15 cellular contexts compared by ENCODE assay signal in genomic region chr14:74973905-74974363, GRCh38. TPM values are rescaled to one million over a fixed set of nuclear protein-coding genes. Genes with fewer than 3 reads are reported as not detected.
A peak's percentile ranks its signal among the peaks of the same experiment; 100 is the strongest.
DNase-seq lines count a peak whose midpoint lies in the region; ATAC-seq, FAIRE-seq and TF ChIP-seq lines count a peak whose summit lies in the region.
"Had no signal": no experiment of that assay in that cellular context is flagged by ENCODE, and none has a peak within 500 bp of the region (broad histone marks: within the 10 kb centered on the region; RNA-seq: fewer than 3 reads in every experiment).

No MANE protein-coding gene starts in this region.

- H4K8ac ChIP-seq in H1 (ENCODE audit: extremely low read depth, insufficient read depth, low read length) = no peak overlapping the region; the same call in 1 of the 2 replicates

- no peak overlapping the region for H3K23ac ChIP-seq in H1 (ENCODE audit: insufficient read length)

- no peak overlapping the region for H2AK5ac ChIP-seq in H1 (ENCODE audit: low read depth, low read length)

- no peaks in the 10 kb centered on the region for H3K9me3 Mint-ChIP-seq in neural crest cell
- H3K9me3 Mint-ChIP-seq: nephron progenitor cell had no signal

- H4K91ac ChIP-seq in H1 (replicated peaks; ENCODE audit: insufficient read length, low read length) = no peak overlapping the region

- no peaks in the 10 kb centered on the region for H3K79me2 ChIP-seq in H1 (ENCODE audit: control insufficient read depth in 1 of 2, insufficient read depth in 2 of 2, low read length in 2 of 2)

- no peak overlapping the region for H4K5ac ChIP-seq in H1 (ENCODE audit: insufficient read length, low read depth, low read length)

- H3K4ac ChIP-seq in H1 (replicated peaks; ENCODE audit: insufficient read length, low read depth, low read length) = no peak overlapping the region

- no peaks in the 10 kb centered on the region for H4K20me1 ChIP-seq in BLaER1 treated with 17β-estradiol and CSF1 and Interleukin-3, amounts not matched to agents 10 nM and 100 nM
- H4K20me1 ChIP-seq in H1 (replicated peaks in 1 of 2; ENCODE audit: control insufficient read depth in 1 of 2, insufficient read depth in 2 of 2, low read length in 2 of 2) = no peaks in the 10 kb centered on the region

- ATAC-seq in upper lobe of left lung (ENCODE audit: low FRiP score in 2 of 2) = no peak

- H3K4me3 ChIP-seq in BLaER1 treated with 17β-estradiol and CSF1 and Interleukin-3, amounts not matched to agents 10 nM and 100 nM = no peak overlapping the region
- no peak overlapping the region for H3K4me3 ChIP-seq in H1 (ENCODE audit: extremely low read depth in 1 of 4, insufficient read depth in 2 of 4, low read depth in 3 of 4, low read length in 4 of 4)
- no peak overlapping the region for H3K4me3 ChIP-seq in upper lobe of left lung
- H3K4me3 ChIP-seq: ascending aorta had no signal

- no peaks in the 10 kb centered on the region for H3K36me3 Mint-ChIP-seq in neural crest cell (ENCODE audit: low read depth)

- no peaks in the 10 kb centered on the region for H3K36me3 ChIP-seq in BLaER1 treated with 17β-estradiol and CSF1 and Interleukin-3, amounts not matched to agents 10 nM and 100 nM
- H3K36me3 ChIP-seq in H1 (ENCODE audit: control insufficient read depth in 2 of 4, insufficient read depth in 4 of 4, low read length in 3 of 4) (no peaks in the 10 kb centered on the region), upper lobe of left lung (no peaks in the 10 kb centered on the region)
- H3K36me3 ChIP-seq: ascending aorta had no signal

- H3K18ac ChIP-seq in H1 (ENCODE audit: extremely low read depth, low read length) = no peak overlapping the region

- H3K27ac Mint-ChIP-seq in neural crest cell (ENCODE audit: unreplicated experiment) = peak overlapping the region; percentile 13
- H3K27ac Mint-ChIP-seq: nephron progenitor cell had no signal

- no peak for TF ChIP-seq CTCF in H1 (IDR thresholded peaks at IDR 0.05; ENCODE audit: control extremely low read depth in 1 of 3, insufficient read depth in 1 of 3, low read depth in 1 of 3, low read length in 3 of 3)
- no peak for TF ChIP-seq CTCF in neural crest cell (conservative IDR thresholded peaks at IDR 0.05)
- no peak for TF ChIP-seq CTCF in upper lobe of left lung (IDR thresholded peaks at IDR 0.05)

- no peaks in the 10 kb centered on the region for H3K79me1 ChIP-seq in H1 (ENCODE audit: low read depth, low read length)

- H3K4me1 ChIP-seq in BLaER1 treated with 17β-estradiol and CSF1 and Interleukin-3, amounts not matched to agents 10 nM and 100 nM = peaks cover 12 to 33% (median 22%) of the 10 kb centered on the region in 10 experiments
- H3K4me1 ChIP-seq in H1 (replicated peaks in 1 of 4; ENCODE audit: control insufficient read depth in 3 of 4, insufficient read depth in 4 of 4, low read length in 3 of 4) (peaks cover 7 to 18% (median 9%) of the 10 kb centered on the region in 4 experiments; a peak in 6 of 7 replicates), upper lobe of left lung (peaks cover 0 to 19% (median 12%) of the 10 kb centered on the region in 4 donors)

- peaks cover 26% of the 10 kb centered on the region for H3K4me1 Mint-ChIP-seq in neural crest cell

- 0 out of 22 replicates have a peak overlapping the region, but pooled peaks of 1 of the 11 experiments have one; percentile 32 for H3K9ac ChIP-seq in BLaER1 treated with 17β-estradiol and CSF1 and Interleukin-3, amounts not matched to agents 10 nM and 100 nM
- H3K9ac ChIP-seq in H1 (replicated peaks in 1 of 4; ENCODE audit: extremely low read depth in 1 of 4, low read depth in 3 of 4, low read length in 3 of 4) = no peak overlapping the region

- H2BK12ac ChIP-seq in H1 (ENCODE audit: low read depth, low read length) = no peak overlapping the region

- no peaks in the 10 kb centered on the region for H3K9me3 ChIP-seq in BLaER1 treated with 17β-estradiol and CSF1 and Interleukin-3, amounts not matched to agents 10 nM and 100 nM (replicated peaks in 1 of 11)
- no peaks in the 10 kb centered on the region for H3K9me3 ChIP-seq in H1 (ENCODE audit: insufficient read depth in 2 of 2, low read depth in 1 of 2, low read length in 1 of 2)
- no peaks in the 10 kb centered on the region for H3K9me3 ChIP-seq in upper lobe of left lung
- H3K9me3 ChIP-seq: ascending aorta had no signal

- no peak overlapping the region for H2BK15ac ChIP-seq in H1 (ENCODE audit: low read length)

- peak overlapping the region; percentile 6; the same call in 1 of the 2 replicates for H2BK20ac ChIP-seq in H1 (ENCODE audit: low read length)

- no peak overlapping the region; the same call in 1 of the 2 replicates for H2BK5ac ChIP-seq in H1 (ENCODE audit: low read depth, low read length)

- TF ChIP-seq RAD21 in H1 (IDR thresholded peaks at IDR 0.05 in 1 of 2, conservative IDR thresholded peaks at IDR 0.05 in 1 of 2; ENCODE audit: low read depth in 2 of 2, low read length in 2 of 2) = no peak

- no peaks in the 10 kb centered on the region for H3K27me3 Mint-ChIP-seq in neural crest cell (ENCODE audit: low read depth)

- peak; percentile 54 for FAIRE-seq in HTR-8/SVneo (lab: Jason Lieb, UNC)
- FAIRE-seq in H1 (lab: Jason Lieb, UNC) = no peak
- FAIRE-seq: TTC549 had no signal

- no peak overlapping the region for H3K4me3 Mint-ChIP-seq in neural crest cell
- H3K4me3 Mint-ChIP-seq: nephron progenitor cell had no signal

- H3K27me3 ChIP-seq in BLaER1 treated with 17β-estradiol and CSF1 and Interleukin-3, amounts not matched to agents 10 nM and 100 nM = no peaks in the 10 kb centered on the region
- H3K27me3 ChIP-seq in H1 (replicated peaks in 1 of 4; ENCODE audit: control insufficient read depth in 3 of 4, extremely low read depth in 1 of 4, insufficient read depth in 3 of 4, low read length in 3 of 4) (0 out of 7 replicates have a peak, but pooled peaks cover 0 to 2% (median 0%) of the 10 kb centered on the region in 4 experiments), upper lobe of left lung (no peaks in the 10 kb centered on the region)
- H3K27me3 ChIP-seq: ascending aorta had no signal

- H3K23me2 ChIP-seq in H1 (ENCODE audit: low read depth, low read length) = no peaks in the 10 kb centered on the region

- CTCF ChIA-PET in H1 (lab: Charles Lee; ENCODE audit: partially characterized antibody) = interaction anchor here (0.6 to 3.4 kb wide), 10 partner anchors 10 to 68 kb away, joined by 3 to 16 read pairs (median 3); partner anchors contain the start of genes EIF2B2 and RPS6KL1

- H2AFZ ChIP-seq in H1 (ENCODE audit: low read length) = peak overlapping the region; percentile 80; the same call in 1 of the 2 replicates

- WGBS in H1 (ENCODE audit: extremely low coverage in 1 of 2, insufficient coverage in 1 of 2, insufficient read length in 1 of 2, insufficient replicate concordance in 2 of 2, low coverage in 1 of 2, low lambda C conversion rate in 2 of 2, missing lambda C conversion rate in 1 of 2), 2 experiments = 87% methylated on average over 5 of the region's 5 CpGs; no CpG with 5 or more reads in 1 of the 2 experiments
- 89 to 97% methylated on average over 3 to 5 of the region's 5 CpGs for WGBS in upper lobe of left lung, 2 donors

- peak overlapping the region in 6 of 11 experiments; percentile 15 to 88 (median 68); a peak in 8 of 22 replicates for H3K4me2 ChIP-seq in BLaER1 treated with 17β-estradiol and CSF1 and Interleukin-3, amounts not matched to agents 10 nM and 100 nM
- H3K4me2 ChIP-seq in H1 (ENCODE audit: insufficient read depth in 1 of 2, low read depth in 2 of 2, low read length in 2 of 2) = no peak overlapping the region; a peak in 1 of 4 replicates

- TF ChIP-seq POLR2A in H1 (IDR thresholded peaks at IDR 0.05; ENCODE audit: control extremely low read depth in 1 of 2, low read depth in 2 of 2, low read length in 2 of 2) = no peak
- no peak for TF ChIP-seq POLR2A in upper lobe of left lung (IDR thresholded peaks at IDR 0.05)

- no peak overlapping the region for H2BK120ac ChIP-seq in H1 (replicated peaks; ENCODE audit: low read depth, low read length)

- H3K14ac ChIP-seq in H1 (ENCODE audit: insufficient read length) = no peak overlapping the region

- POLR2A ChIA-PET in H1 (lab: Charles Lee; ENCODE audit: partially characterized antibody) = interaction anchor here (1.2 to 1.8 kb wide), 3 partner anchors 21 to 52 kb away, joined by 3 to 5 read pairs (median 4); partner anchors contain the start of gene RPS6KL1

- H3K56ac ChIP-seq in H1 (replicated peaks; ENCODE audit: insufficient read length, low read depth, low read length) = no peak overlapping the region

- no peak for TF ChIP-seq EP300 in H1 (IDR thresholded peaks at IDR 0.05; ENCODE audit: borderline replicate concordance in 1 of 2, low read depth in 2 of 2, low read length in 2 of 2)
- TF ChIP-seq EP300 in upper lobe of left lung (IDR thresholded peaks at IDR 0.05) = no peak

- peak overlapping the region in 4 of 11 experiments; percentile 42 to 67 (median 62); a peak in 6 of 22 replicates for H3K27ac ChIP-seq in BLaER1 treated with 17β-estradiol and CSF1 and Interleukin-3, amounts not matched to agents 10 nM and 100 nM
- H3K27ac ChIP-seq in H1 (ENCODE audit: low read depth, low read length) (no peak overlapping the region), upper lobe of left lung (peak overlapping the region in 1 of 4 donors; percentile 43)
- H3K27ac ChIP-seq: ascending aorta had no signal

- no peak for DNase-seq in HTR-8/SVneo (ENCODE audit: insufficient read length, low spot score)
- no peak for DNase-seq in H1 (ENCODE audit: low read depth in 1 of 2, low spot score in 2 of 2)
- no peak for DNase-seq in neural crest cell (ENCODE audit: low read depth, low spot score)
- no peak for DNase-seq in superior temporal gyrus (ENCODE audit: extremely low spot score)
- no peak for DNase-seq in DMS153 (lab: John Stamatoyannopoulos, UW)
- DNase-seq in upper lobe of left lung = no peak
- DNase-seq in T-helper 9 cell = no peak
- DNase-seq: activated gamma-delta T cell; effector CD8-positive, alpha-beta T cell; mammary epithelial cell; NCI-H1092 treated with DMSO at 0.1 percent for 48 hours had no signal

RNA-seq across cellular contexts. Expression of gene PGF, which starts 18.5 kb away (rescaled TPM):
- 3.9 and 4.1 TPM in 2 replicates for total RNA-seq in H1 (2021; fragmentation: NEBNext Ultra II Directional; extraction: Animal tissue kit (Norgen Biotek cat#: 25700))
- polyA plus RNA-seq in H1 (2011; rRNA removed) = 2.1 and 2.8 TPM in 2 replicates
- polyA plus RNA-seq in H1 (2011; cell fraction: cytosol; rRNA removed) = 2.3 TPM
- 4.3 TPM for polyA plus RNA-seq in H1 (2011; cell fraction: nucleus; rRNA removed)
- 2.1 to 3.3 TPM (median 2.9 TPM) in 4 replicates for polyA plus RNA-seq in H1 (2012, experiment 1 of 2)
- polyA plus RNA-seq in H1 (2012, experiment 2 of 2) = 2.8 TPM
- 2.9 TPM for polyA plus RNA-seq in H1 (2013, experiment 1 of 2)
- 3.1 TPM for polyA plus RNA-seq in H1 (2013, experiment 2 of 2)
- 1.2 and 1.7 TPM in 2 replicates for polyA minus RNA-seq in H1 (2011; rRNA and poly(A)+ RNA removed)
- polyA minus RNA-seq in H1 (2011; cell fraction: cytosol; rRNA and poly(A)+ RNA removed) = 4.0 TPM
- polyA minus RNA-seq in H1 (2011; cell fraction: nucleus; rRNA and poly(A)+ RNA removed) = 8.7 TPM
- 2.9 and 3.9 TPM in 2 replicates for total RNA-seq in neural crest cell
- 10 to 100 TPM in 2 of 6 donors, 1 to 10 TPM in 3, under 1 TPM in 1; 0.89 to 21.3 (median 5.0) TPM for total RNA-seq in upper lobe of left lung

RNA-seq across cellular contexts. Expression of gene EIF2B2, which starts 28.8 kb away (rescaled TPM):
- total RNA-seq in H1 (2021; fragmentation: NEBNext Ultra II Directional; extraction: Animal tissue kit (Norgen Biotek cat#: 25700)) = 42.6 and 51.4 TPM in 2 replicates
- 59.7 and 79.9 TPM in 2 replicates for polyA plus RNA-seq in H1 (2011; rRNA removed)
- polyA plus RNA-seq in H1 (2011; cell fraction: cytosol; rRNA removed) = 85.4 TPM
- polyA plus RNA-seq in H1 (2011; cell fraction: nucleus; rRNA removed) = 64.5 TPM
- polyA plus RNA-seq in H1 (2012, experiment 1 of 2) = 48.8 to 54.9 TPM (median 53.1 TPM) in 4 replicates
- polyA plus RNA-seq in H1 (2012, experiment 2 of 2) = 20.3 TPM
- 27.6 TPM for polyA plus RNA-seq in H1 (2013, experiment 1 of 2)
- polyA plus RNA-seq in H1 (2013, experiment 2 of 2) = 25.4 TPM
- polyA minus RNA-seq in H1 (2011; rRNA and poly(A)+ RNA removed) = 57.0 and 65.4 TPM in 2 replicates
- 31.3 TPM for polyA minus RNA-seq in H1 (2011; cell fraction: cytosol; rRNA and poly(A)+ RNA removed)
- 24.0 TPM for polyA minus RNA-seq in H1 (2011; cell fraction: nucleus; rRNA and poly(A)+ RNA removed)
- total RNA-seq in neural crest cell = 50.5 TPM in 2 replicates
- 10 to 100 TPM; 22.2 to 40.7 (median 32.5) TPM for total RNA-seq in upper lobe of left lung

RNA-seq across cellular contexts. Expression of gene RPS6KL1, which starts 50.9 kb away (rescaled TPM):
- 11.3 and 13.8 TPM in 2 replicates for total RNA-seq in H1 (2021; fragmentation: NEBNext Ultra II Directional; extraction: Animal tissue kit (Norgen Biotek cat#: 25700))
- 9.4 and 9.8 TPM in 2 replicates for polyA plus RNA-seq in H1 (2011; rRNA removed)
- 13.9 TPM for polyA plus RNA-seq in H1 (2011; cell fraction: cytosol; rRNA removed)
- 45.2 TPM for polyA plus RNA-seq in H1 (2011; cell fraction: nucleus; rRNA removed)
- polyA plus RNA-seq in H1 (2012, experiment 1 of 2) = 9.3 to 19.0 TPM (median 15.0 TPM) in 4 replicates
- 5.9 TPM for polyA plus RNA-seq in H1 (2012, experiment 2 of 2)
- polyA plus RNA-seq in H1 (2013, experiment 1 of 2) = 6.5 TPM
- 5.4 TPM for polyA plus RNA-seq in H1 (2013, experiment 2 of 2)
- polyA minus RNA-seq in H1 (2011; rRNA and poly(A)+ RNA removed) = 21.4 and 21.5 TPM in 2 replicates
- polyA minus RNA-seq in H1 (2011; cell fraction: cytosol; rRNA and poly(A)+ RNA removed) = 7.9 TPM
- polyA minus RNA-seq in H1 (2011; cell fraction: nucleus; rRNA and poly(A)+ RNA removed) = 25.7 TPM
- total RNA-seq in neural crest cell (13.9 and 14.1 TPM in 2 replicates), upper lobe of left lung (10 to 100 TPM in 2 of 6 donors, 1 to 10 TPM in 4; 3.4 to 29.3 (median 7.3) TPM)

Comparison
In these comparisons a context has a peak if more than half of its experiments do, and no peak if none do; other contexts are left out.
1. H3K4me2 ChIP-seq: peak in BLaER1 treated with 17β-estradiol and CSF1 and Interleukin-3, amounts not matched to agents 10 nM and 100 nM (6 of 11); none in H1 (0 of 2).